8 cellular contexts compared by ENCODE assay signal in the genomic region with DNA sequence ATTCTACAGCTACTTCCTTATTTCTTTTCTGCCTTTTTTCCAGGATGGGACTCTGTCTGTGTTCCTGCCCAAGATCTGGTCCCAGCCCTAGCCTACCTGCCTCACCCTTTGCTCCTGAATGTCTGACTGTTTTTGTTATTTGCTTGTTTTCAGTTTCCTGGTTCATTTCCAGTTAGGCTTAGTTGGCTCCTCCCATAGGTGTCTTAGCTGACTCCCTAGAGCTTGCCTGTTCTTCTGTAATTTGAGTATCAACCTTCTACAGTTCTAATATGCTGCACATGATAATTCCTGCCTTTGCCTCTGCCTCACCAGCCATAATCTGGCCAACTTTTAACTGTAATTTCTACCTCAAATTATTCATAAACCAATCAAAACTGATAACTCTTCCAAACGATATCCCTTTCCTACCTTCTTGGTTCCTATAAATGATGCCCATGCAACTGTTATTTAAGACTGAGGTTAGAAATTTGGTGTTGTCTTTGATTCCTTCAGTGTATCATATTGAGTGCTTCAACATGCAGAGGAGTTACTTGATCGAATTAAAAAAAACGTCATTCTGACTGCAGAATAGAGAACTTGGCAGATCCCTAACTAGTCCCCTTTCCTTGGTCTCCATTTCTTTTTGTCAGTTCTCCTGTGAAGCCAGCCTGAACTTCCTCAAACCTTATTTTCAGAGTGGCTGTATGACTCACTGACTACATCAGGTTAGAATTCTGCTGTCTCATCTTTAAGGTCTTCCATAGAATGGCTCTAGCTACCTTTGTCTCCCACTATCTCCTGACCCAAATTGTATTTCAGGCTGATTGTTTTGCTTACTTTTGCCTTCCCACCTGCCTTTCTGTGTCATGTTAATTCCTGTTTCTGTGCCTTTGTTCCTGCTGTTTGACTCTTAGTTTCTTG. TPM values are rescaled to one million over a fixed set of nuclear protein-coding genes. Genes with fewer than 3 reads are reported as not detected.
DNase-seq lines count a peak whose midpoint lies in the region; ATAC-seq and TF ChIP-seq lines count a peak whose summit lies in the region.

No MANE protein-coding gene starts in this region.

- H3K4me1 ChIP-seq in fibroblast of lung (ENCODE audit: control insufficient read depth, extremely low read depth, insufficient read depth, low read length) (peaks cover 7% of the 10 kb centered on the region), psoas muscle (peaks cover 9% of the 10 kb centered on the region)

- ATAC-seq in HG03354 (IDR thresholded peaks at IDR 0.05; ENCODE audit: poor library complexity, severe bottlenecking, unreplicated experiment) (peak; percentile 50), SK-N-SH treated with all-trans-retinoic acid at 6 μM for 48 hours (peak; percentile 94), psoas muscle (peak; percentile 56 to 81 (median 69)), GM21825 (IDR thresholded peaks at IDR 0.05; ENCODE audit: unreplicated experiment) (no peak)

- H3K9me3 ChIP-seq in fibroblast of lung (ENCODE audit: control insufficient read depth, insufficient read depth, low read depth, low read length) (no peaks in the 10 kb centered on the region), psoas muscle (no peaks in the 10 kb centered on the region)

- H2AFZ ChIP-seq in fibroblast of lung (ENCODE audit: low read length) = no peak overlapping the region

- intact Hi-C loops in CD14-positive monocyte (cut with micrococcal nuclease) (loop anchor here in 1 of 2 donors (5.0 kb wide), 1 partner anchor 130 kb away; the partner anchor contains the start of gene CTDSPL2), psoas muscle (cut with DNase I) (no loop called here)

- H3K27me3 Mint-ChIP-seq in CD14-positive monocyte (ENCODE audit: low read depth in 3 of 3) = peaks cover 0 to 3% (median 0%) of the 10 kb centered on the region in 3 donors

- peak overlapping the region in 1 of 2 donors; percentile 77 for H3K4me3 Mint-ChIP-seq in CD14-positive monocyte

- H3K27ac ChIP-seq in fibroblast of lung (ENCODE audit: insufficient read depth, low read length) (peak overlapping the region; percentile 58), psoas muscle (peak overlapping the region; percentile 51)

- peaks cover 44% of the 10 kb centered on the region for H3K4me1 Mint-ChIP-seq in CD14-positive monocyte

- H3K27me3 ChIP-seq in fibroblast of lung (ENCODE audit: control insufficient read depth, insufficient read depth, low read length) (no peaks in the 10 kb centered on the region), psoas muscle (ENCODE audit: insufficient read depth in 3 of 3, low read length in 2 of 3) (no peaks in the 10 kb centered on the region)

- H3K9ac ChIP-seq in fibroblast of lung (ENCODE audit: insufficient read depth, low read length) = no peak overlapping the region

- H3K36me3 ChIP-seq in fibroblast of lung (ENCODE audit: control insufficient read depth, insufficient read depth, low read length) (no peaks in the 10 kb centered on the region), psoas muscle (ENCODE audit: insufficient read depth in 1 of 2, low read depth in 1 of 2) (peaks cover 2 to 5% of the 10 kb centered on the region in 2 donors)

- TF ChIP-seq CTCF in CD14-positive monocyte (IDR thresholded peaks at IDR 0.05) (no peak), fibroblast of lung (conservative IDR thresholded peaks at IDR 0.05 in 1 of 2, IDR thresholded peaks at IDR 0.05 in 1 of 2; ENCODE audit: low read depth in 1 of 2, low read length in 2 of 2) (no peak), psoas muscle (IDR thresholded peaks at IDR 0.05) (no peak)

- peak overlapping the region; percentile 75 to 95 (median 91) for H3K27ac Mint-ChIP-seq in CD14-positive monocyte

- H3K36me3 Mint-ChIP-seq in CD14-positive monocyte = peaks cover 9 to 28% of the 10 kb centered on the region in 2 donors

- H3K9me3 Mint-ChIP-seq in CD14-positive monocyte = no peaks in the 10 kb centered on the region

- peaks cover 10% of the 10 kb centered on the region for H3K79me2 ChIP-seq in fibroblast of lung (ENCODE audit: control insufficient read depth, insufficient read depth, low read length)

- H3K4me3 ChIP-seq in fibroblast of lung (replicated peaks in 1 of 4; ENCODE audit: control extremely low read depth in 1 of 4, insufficient read depth in 1 of 4, low read depth in 3 of 4, low read length in 4 of 4) (no peak overlapping the region), psoas muscle (no peak overlapping the region)

- WGBS in psoas muscle, 3 donors = 59 to 69% (median 69%) methylated on average over 3 of the region's 3 CpGs

- no peaks in the 10 kb centered on the region for H4K20me1 ChIP-seq in fibroblast of lung (ENCODE audit: control insufficient read depth, extremely low read depth, insufficient read depth, low read length)

- DNase-seq in CD14-positive monocyte (ENCODE audit: low spot score) (peak; percentile 60), fibroblast of lung (ENCODE audit: low read depth in 2 of 2) (peak; percentile 29 to 71), psoas muscle (no peak), NCI-H2081 treated with DMSO at 0.1 percent for 48 hours (lab: John Stamatoyannopoulos, UW) (no peak)
- DNase-seq in stimulated activated naive CD4-positive, alpha-beta T cell (lab: John Stamatoyannopoulos, UW) = no peak

- peak overlapping the region; percentile 15 for H3K4me2 ChIP-seq in fibroblast of lung (ENCODE audit: extremely low read depth, insufficient read depth, low read length)

TF ChIP-seq in SK-N-SH treated with all-trans-retinoic acid at 6 μM for 48 hours, 23 proteins besides CTCF, POLR2A, EP300 and RAD21:
- TF ChIP-seq ZNF565 (CRISPR knock-in tag; conservative IDR thresholded peaks at IDR 0.05; ENCODE audit: low read depth) = no peak
- no peak for TF ChIP-seq SNAI2 (CRISPR knock-in tag; IDR thresholded peaks at IDR 0.05)
- TF ChIP-seq ESRRG (CRISPR knock-in tag; IDR thresholded peaks at IDR 0.05) = no peak
- no peak for TF ChIP-seq BACH2 (CRISPR knock-in tag; IDR thresholded peaks at IDR 0.05; ENCODE audit: borderline replicate concordance)
- TF ChIP-seq GLIS3 (CRISPR knock-in tag; IDR thresholded peaks at IDR 0.05) = no peak

RNA-seq across cellular contexts. Expression of gene GOLM2, which starts 8.4 kb away (rescaled TPM):
- polyA plus RNA-seq in CD14-positive monocyte (10 to 100 TPM; 34.4 to 47.5 TPM), fibroblast of lung (60.0 and 85.0 TPM in 2 replicates), psoas muscle (10 to 100 TPM; 11.2 to 21.7 (median 12.1) TPM)
- total RNA-seq in fibroblast of lung (108 and 118 TPM in 2 replicates), psoas muscle (10 to 100 TPM; 26.5 to 34.7 (median 32.2) TPM)
- polyA plus RNA-seq in fibroblast of lung (2012) = 44.8 and 67.6 TPM in 2 replicates
- polyA minus RNA-seq in fibroblast of lung (ENCODE audit: low replicate concordance) = 10.5 and 11.4 TPM in 2 replicates

Comparison
In these comparisons a context has a peak if more than half of its experiments do, and no peak if none do; other contexts are left out.
1. DNase-seq: peak in CD14-positive monocyte (single experiment) and fibroblast of lung (2 of 2); none in psoas muscle (0 of 2), stimulated activated naive CD4-positive, alpha-beta T cell (0 of 6) and NCI-H2081 treated with DMSO at 0.1 percent for 48 hours (single experiment).